14 cellular contexts compared by ENCODE assay signal in the genomic region with DNA sequence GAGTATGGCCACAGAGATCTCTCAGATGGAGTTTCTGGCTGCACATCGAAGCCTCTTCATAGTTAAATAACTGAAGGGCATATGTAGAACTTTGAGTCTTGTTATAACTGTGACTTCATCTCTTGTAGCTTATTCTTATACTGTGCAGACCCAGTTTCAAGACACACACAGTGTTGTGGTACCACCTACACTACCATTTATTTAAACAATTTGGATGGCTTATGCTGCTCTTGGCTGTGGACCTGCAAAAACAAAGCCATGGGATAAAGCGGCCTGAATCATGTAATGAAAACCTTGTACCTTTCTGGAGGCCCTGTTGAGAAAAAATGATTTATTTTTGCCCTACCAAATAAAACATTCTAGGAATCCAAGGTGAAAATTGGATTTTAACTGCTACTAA.
"Had no signal": no experiment of that assay in that cellular context is flagged by ENCODE, and none has a peak within 500 bp of the region (broad histone marks: within the 10 kb centered on the region; RNA-seq: fewer than 3 reads in every experiment).

No MANE protein-coding gene starts in this region.

- H3K79me2 ChIP-seq: parathyroid adenoma had no signal

- H3K4me1 ChIP-seq: parathyroid adenoma had no signal

- DNase-seq: activated CD4-positive, alpha-beta T cell treated with anti-CD3 and anti-CD28 coated beads, Interleukin-2, amount 10 ng/mL, durations not matched to agents 7 days and 5 days; activated CD8-positive, alpha-beta memory T cell treated with anti-CD3 and anti-CD28 coated beads for 24 hours; activated T-cell treated with anti-CD3 and anti-CD28 coated beads for 4 hours; gastrocnemius medialis; left lung; mesendoderm; stimulated activated CD4-positive, alpha-beta T cell treated with anti-CD3 and anti-CD28 coated beads, Interleukin-4, amount 100 ng/mL, for 4 hours; T-cell had no signal

- ATAC-seq: gastrocnemius medialis, T-cell, WTC11 had no signal

- H3K27me3 Mint-ChIP-seq: T-cell had no signal

- H3K4me3 ChIP-seq: gastrocnemius medialis, left lung, tibial nerve had no signal

- H3K27me3 ChIP-seq: gastrocnemius medialis, left lung, tibial nerve had no signal

- H3K36me3 ChIP-seq: gastrocnemius medialis, left lung, tibial nerve had no signal

- H3K4me3 Mint-ChIP-seq: activated CD4-positive, alpha-beta T cell treated with anti-CD3 and anti-CD28 coated beads, Interleukin-2, amount 10 ng/mL, durations not matched to agents 7 days and 5 days; activated naive CD4-positive, alpha-beta T cell treated with anti-CD3 and anti-CD28 coated beads, Interleukin-2, amount 50 U/mL, for 24 hours; neural crest cell; T-cell; WTC11 had no signal

- H3K36me3 Mint-ChIP-seq: activated naive CD4-positive, alpha-beta T cell treated with anti-CD3 and anti-CD28 coated beads, Interleukin-2, amount 50 U/mL, for 24 hours; T-cell; WTC11 had no signal

- H3K4me1 Mint-ChIP-seq: activated CD4-positive, alpha-beta T cell treated with anti-CD3 and anti-CD28 coated beads, Interleukin-2, amount 10 ng/mL, durations not matched to agents 7 days and 5 days; activated naive CD4-positive, alpha-beta T cell treated with anti-CD3 and anti-CD28 coated beads, Interleukin-2, amount 50 U/mL, for 24 hours; T-cell had no signal

- H3K9me3 Mint-ChIP-seq: activated CD4-positive, alpha-beta T cell treated with anti-CD3 and anti-CD28 coated beads, Interleukin-2, amount 10 ng/mL, durations not matched to agents 7 days and 5 days; activated naive CD4-positive, alpha-beta T cell treated with anti-CD3 and anti-CD28 coated beads, Interleukin-2, amount 50 U/mL, for 24 hours; activated T-helper 2 cell treated with anti-CD3 and anti-CD28 coated beads, Interferon-gamma antibody, Interleukin-2, Interleukin-4, amounts not matched to agents 10 μg/mL and 5 μg/mL and 100 μg/mL, durations not matched to agents 14 hours and 24 hours and 36 hours; neural crest cell; T-cell; WTC11 had no signal

- H3K9ac ChIP-seq: parathyroid adenoma had no signal

- H3K27ac Mint-ChIP-seq: activated CD4-positive, alpha-beta T cell treated with anti-CD3 and anti-CD28 coated beads, Interleukin-2, amount 10 ng/mL, durations not matched to agents 7 days and 5 days; activated naive CD4-positive, alpha-beta T cell treated with anti-CD3 and anti-CD28 coated beads, Interleukin-2, amount 50 U/mL, for 24 hours; T-cell; WTC11 had no signal

- H3K27ac ChIP-seq: left lung, parathyroid adenoma had no signal

- H2AFZ ChIP-seq: parathyroid adenoma had no signal

- H3K9me3 ChIP-seq: gastrocnemius medialis, left lung, tibial nerve had no signal
